17 cellular contexts compared by ENCODE assay signal in the genomic region with DNA sequence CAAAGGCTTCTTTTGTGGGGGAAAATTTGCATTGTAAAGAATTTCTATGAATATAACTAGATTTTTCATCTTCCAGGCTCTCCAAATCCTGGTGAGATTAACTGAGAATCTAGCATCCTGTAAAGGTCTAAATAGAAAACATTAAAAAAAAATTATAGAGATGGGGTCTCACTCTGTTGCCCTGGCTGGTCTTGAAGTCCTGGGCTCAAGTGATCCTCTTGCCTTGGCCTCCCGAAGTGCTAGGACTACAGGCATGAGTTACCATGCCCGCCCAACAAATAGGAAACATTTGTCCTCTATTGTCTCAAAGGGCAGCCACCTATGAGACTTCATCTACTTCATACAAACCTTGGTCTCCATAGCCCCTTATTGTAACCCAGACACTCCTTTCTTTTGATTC. TPM values are rescaled to one million over a fixed set of nuclear protein-coding genes. Genes with fewer than 3 reads are reported as not detected.
DNase-seq lines count a peak whose midpoint lies in the region; ATAC-seq, FAIRE-seq and TF ChIP-seq lines count a peak whose summit lies in the region.
"Had no signal": no experiment of that assay in that cellular context is flagged by ENCODE, and none has a peak within 500 bp of the region (broad histone marks: within the 10 kb centered on the region; RNA-seq: fewer than 3 reads in every experiment).

No MANE protein-coding gene starts in this region.

- peak overlapping the region; percentile 78; the same call in 1 of the 2 replicates for H2AFZ ChIP-seq in OCI-LY7 (ENCODE audit: low read length)
- H2AFZ ChIP-seq in K562 (ENCODE audit: low read depth, low read length): no peak overlapping the region

- no peak overlapping the region for H3K4me3 ChIP-seq in OCI-LY7 (ENCODE audit: low read depth, low read length, poor library complexity, severe bottlenecking)
- H3K4me3 ChIP-seq in K562: no peak overlapping the region
- H3K4me3 ChIP-seq: HAP-1 had no signal

- POLR2A ChIA-PET in OCI-LY7 (lab: Charles Lee): no interaction called here
- POLR2A ChIA-PET in K562 (lab: Yijun Ruan, JAX): no interaction called here

- H3K27me3 ChIP-seq in K562 (ENCODE audit: control insufficient read depth in 2 of 2, insufficient read depth in 2 of 2, low read length in 2 of 2): no peaks in the 10 kb centered on the region

- TF ChIP-seq POLR2A in K562 (conservative IDR thresholded peaks at IDR 0.05): no peak

- H3K36me3 ChIP-seq in OCI-LY7 (ENCODE audit: insufficient read depth, low read length): no peaks in the 10 kb centered on the region
- H3K36me3 ChIP-seq in K562 (ENCODE audit: control insufficient read depth, insufficient read depth, low read length): no peaks in the 10 kb centered on the region
- H3K36me3 ChIP-seq: HAP-1 had no signal

- H4K20me1 ChIP-seq in OCI-LY7 (ENCODE audit: insufficient read depth, low read length) (no peaks in the 10 kb centered on the region), K562 (replicated peaks; ENCODE audit: control insufficient read depth, insufficient read depth, low read length) (no peaks in the 10 kb centered on the region)

- intact Hi-C loops in activated CD4-positive, alpha-beta T cell treated with anti-CD3 and anti-CD28 coated beads, Interleukin-2, amount 10 ng/mL, durations not matched to agents 24 days and 14 days (cut with micrococcal nuclease): no loop called here
- intact Hi-C loops in OCI-LY7 (cut with micrococcal nuclease; ENCODE audit: unreplicated experiment): no loop called here
- intact Hi-C loops in K562 (cut with micrococcal nuclease): no loop called here

- no peaks in the 10 kb centered on the region for H3K9me1 ChIP-seq in K562 (ENCODE audit: control insufficient read depth, insufficient read depth, low read length)

- in situ Hi-C loops in K562 (cut with MboI): no loop called here

- H3K79me2 ChIP-seq in OCI-LY7 (ENCODE audit: insufficient read depth, low read depth, low read length) (no peaks in the 10 kb centered on the region), K562 (ENCODE audit: control insufficient read depth, insufficient read depth, low read length) (no peaks in the 10 kb centered on the region)

- ATAC-seq in K562: no peak
- ATAC-seq in stimulated activated naive B cell treated with anti-CD40 and anti-IgM and Interleukin-4, amounts not matched to agents 10 μg/mL and 1 μg/mL and 100 μg/mL, for 72 hours (replicated peaks): no peak
- ATAC-seq in GM21367 (IDR thresholded peaks at IDR 0.05; ENCODE audit: unreplicated experiment): no peak
- no peak for ATAC-seq in HG02678 (IDR thresholded peaks at IDR 0.05; ENCODE audit: unreplicated experiment)

- H3K9me3 Mint-ChIP-seq in activated CD4-positive, alpha-beta T cell treated with anti-CD3 and anti-CD28 coated beads, Interleukin-2, amount 10 ng/mL, durations not matched to agents 24 days and 14 days: no peaks in the 10 kb centered on the region
- no peaks in the 10 kb centered on the region for H3K9me3 Mint-ChIP-seq in stimulated activated naive B cell treated with anti-CD40 and anti-IgM and Interleukin-4, amounts not matched to agents 10 μg/mL and 1 μg/mL and 100 μg/mL, for 72 hours
- H3K9me3 Mint-ChIP-seq: CD8-positive, alpha-beta memory T cell had no signal

- CTCF ChIA-PET in OCI-LY7 (lab: Charles Lee; ENCODE audit: unreplicated experiment): no interaction called here
- CTCF ChIA-PET in K562 (lab: Yijun Ruan, JAX; ENCODE audit: low intra/inter-chr PET ratio): interaction anchor here (0.7 kb wide), 1 partner anchor 12 kb away, joined by 6 read pairs; no protein-coding TSS in a partner anchor

- H3K27ac Mint-ChIP-seq in activated CD4-positive, alpha-beta T cell treated with anti-CD3 and anti-CD28 coated beads, Interleukin-2, amount 10 ng/mL, durations not matched to agents 24 days and 14 days: peak overlapping the region; percentile 58
- H3K27ac Mint-ChIP-seq in stimulated activated naive B cell treated with anti-CD40 and anti-IgM and Interleukin-4, amounts not matched to agents 10 μg/mL and 1 μg/mL and 100 μg/mL, for 72 hours: peak overlapping the region; percentile 74
- H3K27ac Mint-ChIP-seq: CD14-positive monocyte; CD8-positive, alpha-beta memory T cell had no signal

- no peak for TF ChIP-seq RAD21 in K562 (CRISPR knock-in tag; conservative IDR thresholded peaks at IDR 0.05 in 1 of 2, IDR thresholded peaks at IDR 0.05 in 1 of 2)

- peak overlapping the region; percentile 31 for H3K4me2 ChIP-seq in OCI-LY7 (ENCODE audit: low read length)
- H3K4me2 ChIP-seq in K562 (ENCODE audit: insufficient read depth, low read length): no peak overlapping the region

- H3K4me3 Mint-ChIP-seq in activated CD4-positive, alpha-beta T cell treated with anti-CD3 and anti-CD28 coated beads, Interleukin-2, amount 10 ng/mL, durations not matched to agents 24 days and 14 days: no peak overlapping the region
- no peak overlapping the region for H3K4me3 Mint-ChIP-seq in stimulated activated naive B cell treated with anti-CD40 and anti-IgM and Interleukin-4, amounts not matched to agents 10 μg/mL and 1 μg/mL and 100 μg/mL, for 72 hours
- H3K4me3 Mint-ChIP-seq: CD14-positive monocyte had no signal

- TF ChIP-seq CTCF in OCI-LY7 (conservative IDR thresholded peaks at IDR 0.05; ENCODE audit: low read length): no peak
- no peak for TF ChIP-seq CTCF in K562 (IDR thresholded peaks at IDR 0.05 in 2 of 3, conservative IDR thresholded peaks at IDR 0.05 in 1 of 3; ENCODE audit: insufficient read depth in 2 of 3, low read depth in 1 of 3, low read length in 3 of 3)

- H3K27me3 Mint-ChIP-seq in activated CD4-positive, alpha-beta T cell treated with anti-CD3 and anti-CD28 coated beads, Interleukin-2, amount 10 ng/mL, durations not matched to agents 24 days and 14 days: no peaks in the 10 kb centered on the region
- no peaks in the 10 kb centered on the region for H3K27me3 Mint-ChIP-seq in stimulated activated naive B cell treated with anti-CD40 and anti-IgM and Interleukin-4, amounts not matched to agents 10 μg/mL and 1 μg/mL and 100 μg/mL, for 72 hours
- H3K27me3 Mint-ChIP-seq: CD8-positive, alpha-beta memory T cell had no signal

- peaks cover 78% of the 10 kb centered on the region for H3K4me1 ChIP-seq in OCI-LY7 (ENCODE audit: insufficient read depth, low read length, poor library complexity, severe bottlenecking)
- peaks cover 4 to 12% of the 10 kb centered on the region in 2 experiments; a peak in 4 of 5 replicates for H3K4me1 ChIP-seq in K562 (replicated peaks in 1 of 2; ENCODE audit: control insufficient read depth in 2 of 2, insufficient read depth in 2 of 2, low read length in 2 of 2)
- H3K4me1 ChIP-seq: HAP-1 had no signal

- no peak overlapping the region for H3K9ac ChIP-seq in K562 (ENCODE audit: insufficient read depth in 1 of 2, low read depth in 2 of 2, low read length in 2 of 2)

- no peaks in the 10 kb centered on the region for H3K9me2 ChIP-seq in OCI-LY7 (ENCODE audit: insufficient read depth, low read length)

- H3K9me3 ChIP-seq in OCI-LY7 (ENCODE audit: low read length): no peaks in the 10 kb centered on the region
- no peaks in the 10 kb centered on the region for H3K9me3 ChIP-seq in K562 (replicated peaks; ENCODE audit: control insufficient read depth, insufficient read depth, low read depth, low read length)
- H3K9me3 ChIP-seq: Caco-2, HAP-1 had no signal

- H3K27ac ChIP-seq in OCI-LY7 (ENCODE audit: low read depth, low read length, poor library complexity, severe bottlenecking): peak overlapping the region; percentile 44
- H3K27ac ChIP-seq in K562 (ENCODE audit: extremely low read depth, low read depth, low read length): no peak overlapping the region

- BruUV-seq in OCI-LY7 (replicated peaks; lab: Mats Ljungman, UMichigan) (no TSS peak), K562 (replicated peaks; lab: Mats Ljungman, UMichigan) (no TSS peak)

- H3K36me3 Mint-ChIP-seq in activated CD4-positive, alpha-beta T cell treated with anti-CD3 and anti-CD28 coated beads, Interleukin-2, amount 10 ng/mL, durations not matched to agents 24 days and 14 days (ENCODE audit: low read depth): no peaks in the 10 kb centered on the region
- no peaks in the 10 kb centered on the region for H3K36me3 Mint-ChIP-seq in stimulated activated naive B cell treated with anti-CD40 and anti-IgM and Interleukin-4, amounts not matched to agents 10 μg/mL and 1 μg/mL and 100 μg/mL, for 72 hours
- H3K36me3 Mint-ChIP-seq: CD14-positive monocyte; CD8-positive, alpha-beta memory T cell had no signal

- no peak for TF ChIP-seq EP300 in K562 (IDR thresholded peaks at IDR 0.05; ENCODE audit: low read length)

- H3K4me1 Mint-ChIP-seq in activated CD4-positive, alpha-beta T cell treated with anti-CD3 and anti-CD28 coated beads, Interleukin-2, amount 10 ng/mL, durations not matched to agents 24 days and 14 days: peaks cover 34% of the 10 kb centered on the region
- H3K4me1 Mint-ChIP-seq in stimulated activated naive B cell treated with anti-CD40 and anti-IgM and Interleukin-4, amounts not matched to agents 10 μg/mL and 1 μg/mL and 100 μg/mL, for 72 hours: peaks cover 33 to 57% of the 10 kb centered on the region in 2 donors

- 49% methylated on average over 2 of the region's 2 CpGs for WGBS in K562 (ENCODE audit: insufficient coverage, low coverage, missing lambda C conversion rate)

- FAIRE-seq in K562 (lab: Jason Lieb, UNC): no peak
- FAIRE-seq: A204.1, HTR-8/SVneo had no signal

- DNase-seq in activated CD4-positive, alpha-beta T cell treated with anti-CD3 and anti-CD28 coated beads, Interleukin-2, amount 10 ng/mL, durations not matched to agents 24 days and 14 days: no peak
- no peak for DNase-seq in activated CD4-positive, alpha-beta T cell treated with anti-CD3 and anti-CD28 coated beads for 48 hours
- DNase-seq in OCI-LY7 (ENCODE audit: low spot score) (no peak), K562 (ENCODE audit: extremely low read depth in 1 of 4, low spot score in 3 of 4) (no peak), hippocampal formation (lab: John Stamatoyannopoulos, UW) (no peak)
- DNase-seq in stimulated activated naive B cell treated with anti-CD40 and anti-IgM and Interleukin-4, amounts not matched to agents 10 μg/mL and 1 μg/mL and 100 μg/mL, for 72 hours: no peak
- DNase-seq: Caco-2; CD8-positive, alpha-beta memory T cell; DND-41; GF-D8; GOT3 had no signal

RNA-seq across cellular contexts. Expression of gene NCOA3, which starts 25.2 kb away (rescaled TPM):
- 140 TPM in 2 replicates for total RNA-seq in activated CD4-positive, alpha-beta T cell treated with anti-CD3 and anti-CD28 coated beads, Interleukin-2, amount 10 ng/mL, durations not matched to agents 24 days and 14 days
- total RNA-seq in OCI-LY7 (2014; rRNA removed; shearing (Covaris generic)): 45.4 and 50.5 TPM in 2 replicates
- total RNA-seq in OCI-LY7 (2022): 75.6 and 86.5 TPM in 2 replicates
- 42.2 and 88.7 TPM in 2 replicates for total RNA-seq in K562 (2011; cell fraction: chromatin; rRNA removed; ENCODE audit: low replicate concordance)
- 19.5 and 23.2 TPM in 2 replicates for total RNA-seq in K562 (2011; cell fraction: nucleolus; rRNA removed)
- 36.6 and 49.6 TPM in 2 replicates for total RNA-seq in K562 (2011; cell fraction: nucleoplasm; rRNA removed)
- total RNA-seq in K562 (2014; rRNA removed): 12.1 and 12.4 TPM in 2 replicates
- 16.1 and 19.6 TPM in 2 replicates for total RNA-seq in K562 (2014; rRNA removed; fragmentation: Illumina TruSeq; extraction: Trizol)
- total RNA-seq in K562 (2015; rRNA removed; fragmentation: Illumina TruSeq; extraction: Trizol): 17.1 and 17.2 TPM in 2 replicates
- total RNA-seq in K562 (2021): 15.3 and 17.0 TPM in 2 replicates
- 24.3 and 24.7 TPM in 2 replicates for polyA plus RNA-seq in K562 (2011; rRNA removed)
- 11.6 and 17.3 TPM in 2 replicates for polyA plus RNA-seq in K562 (2011; cell fraction: cytosol; rRNA removed)
- polyA plus RNA-seq in K562 (2011; cell fraction: nucleus; rRNA removed): 34.8 and 45.8 TPM in 2 replicates
- 9.0 and 14.7 TPM in 2 replicates for polyA plus RNA-seq in K562 (2012)
- polyA plus RNA-seq in K562 (2014; fragmentation: Illumina TruSeq; extraction: Trizol): 12.5 and 14.4 TPM in 2 replicates
- polyA plus RNA-seq in K562 (2014; fragmentation: Nextera tagmentation; extraction: Ambion mirVana): 1 to 10 TPM; 3.2 to 4.7 TPM
- polyA plus RNA-seq in K562 (2014; rRNA removed): 11.6 and 12.2 TPM in 2 replicates
- 37.1 and 46.6 TPM in 2 replicates for polyA minus RNA-seq in K562 (2011; rRNA and poly(A)+ RNA removed)
- 16.8 and 20.7 TPM in 2 replicates for polyA minus RNA-seq in K562 (2011; cell fraction: cytosol; rRNA and poly(A)+ RNA removed)
- polyA minus RNA-seq in K562 (2011; cell fraction: nucleus; rRNA and poly(A)+ RNA removed): 13.1 and 32.8 TPM in 2 replicates
